ENCODE assay signal across 1 cellular context in genomic region chr22:45638834-45639746, GRCh38.
TF ChIP-seq lines count a peak whose summit lies in the region.

No MANE protein-coding gene starts in this region.

TF ChIP-seq in HepG2, 621 proteins besides CTCF, POLR2A, EP300 and RAD21 (continued from another document):
- TF ChIP-seq, protein P1, sequence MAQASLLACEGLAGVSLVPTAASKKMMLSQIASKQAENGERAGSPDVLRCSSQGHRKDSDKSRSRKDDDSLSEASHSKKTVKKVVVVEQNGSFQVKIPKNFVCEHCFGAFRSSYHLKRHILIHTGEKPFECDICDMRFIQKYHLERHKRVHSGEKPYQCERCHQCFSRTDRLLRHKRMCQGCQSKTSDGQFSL (CRISPR knock-in tag; IDR thresholded peaks at IDR 0.05), result no peak
- peak; percentile 81 for TF ChIP-seq NFE2 (CRISPR knock-in tag; IDR thresholded peaks at IDR 0.05)
- TF ChIP-seq, protein P2, sequence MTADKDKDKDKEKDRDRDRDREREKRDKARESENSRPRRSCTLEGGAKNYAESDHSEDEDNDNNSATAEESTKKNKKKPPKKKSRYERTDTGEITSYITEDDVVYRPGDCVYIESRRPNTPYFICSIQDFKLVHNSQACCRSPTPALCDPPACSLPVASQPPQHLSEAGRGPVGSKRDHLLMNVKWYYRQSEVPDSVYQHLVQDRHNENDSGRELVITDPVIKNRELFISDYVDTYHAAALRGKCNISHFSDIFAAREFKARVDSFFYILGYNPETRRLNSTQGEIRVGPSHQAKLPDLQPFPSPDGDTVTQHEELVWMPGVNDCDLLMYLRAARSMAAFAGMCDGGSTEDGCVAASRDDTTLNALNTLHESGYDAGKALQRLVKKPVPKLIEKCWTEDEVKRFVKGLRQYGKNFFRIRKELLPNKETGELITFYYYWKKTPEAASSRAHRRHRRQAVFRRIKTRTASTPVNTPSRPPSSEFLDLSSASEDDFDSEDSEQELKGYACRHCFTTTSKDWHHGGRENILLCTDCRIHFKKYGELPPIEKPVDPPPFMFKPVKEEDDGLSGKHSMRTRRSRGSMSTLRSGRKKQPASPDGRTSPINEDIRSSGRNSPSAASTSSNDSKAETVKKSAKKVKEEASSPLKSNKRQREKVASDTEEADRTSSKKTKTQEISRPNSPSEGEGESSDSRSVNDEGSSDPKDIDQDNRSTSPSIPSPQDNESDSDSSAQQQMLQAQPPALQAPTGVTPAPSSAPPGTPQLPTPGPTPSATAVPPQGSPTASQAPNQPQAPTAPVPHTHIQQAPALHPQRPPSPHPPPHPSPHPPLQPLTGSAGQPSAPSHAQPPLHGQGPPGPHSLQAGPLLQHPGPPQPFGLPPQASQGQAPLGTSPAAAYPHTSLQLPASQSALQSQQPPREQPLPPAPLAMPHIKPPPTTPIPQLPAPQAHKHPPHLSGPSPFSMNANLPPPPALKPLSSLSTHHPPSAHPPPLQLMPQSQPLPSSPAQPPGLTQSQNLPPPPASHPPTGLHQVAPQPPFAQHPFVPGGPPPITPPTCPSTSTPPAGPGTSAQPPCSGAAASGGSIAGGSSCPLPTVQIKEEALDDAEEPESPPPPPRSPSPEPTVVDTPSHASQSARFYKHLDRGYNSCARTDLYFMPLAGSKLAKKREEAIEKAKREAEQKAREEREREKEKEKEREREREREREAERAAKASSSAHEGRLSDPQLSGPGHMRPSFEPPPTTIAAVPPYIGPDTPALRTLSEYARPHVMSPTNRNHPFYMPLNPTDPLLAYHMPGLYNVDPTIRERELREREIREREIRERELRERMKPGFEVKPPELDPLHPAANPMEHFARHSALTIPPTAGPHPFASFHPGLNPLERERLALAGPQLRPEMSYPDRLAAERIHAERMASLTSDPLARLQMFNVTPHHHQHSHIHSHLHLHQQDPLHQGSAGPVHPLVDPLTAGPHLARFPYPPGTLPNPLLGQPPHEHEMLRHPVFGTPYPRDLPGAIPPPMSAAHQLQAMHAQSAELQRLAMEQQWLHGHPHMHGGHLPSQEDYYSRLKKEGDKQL (CRISPR knock-in tag; IDR thresholded peaks at IDR 0.05; ENCODE audit: low read depth), result no peak
- no peak for TF ChIP-seq KIAA2018 (CRISPR knock-in tag; IDR thresholded peaks at IDR 0.05; ENCODE audit: borderline replicate concordance)
- TF ChIP-seq ZBTB38 (CRISPR knock-in tag; IDR thresholded peaks at IDR 0.05), result no peak
- no peak for TF ChIP-seq PPARG (CRISPR knock-in tag; conservative IDR thresholded peaks at IDR 0.05)
- TF ChIP-seq ZNF263 (CRISPR knock-in tag; IDR thresholded peaks at IDR 0.05), result no peak
- no peak for TF ChIP-seq ATF7 (IDR thresholded peaks at IDR 0.05)
- no peak for TF ChIP-seq ATF7 (CRISPR knock-in tag; IDR thresholded peaks at IDR 0.05)
- TF ChIP-seq HDAC6 (IDR thresholded peaks at IDR 0.05; ENCODE audit: low read depth, low read length), result no peak
- no peak for TF ChIP-seq SMARCC2 (IDR thresholded peaks at IDR 0.05)
- no peak for TF ChIP-seq ZNF556 (CRISPR knock-in tag; IDR thresholded peaks at IDR 0.05; ENCODE audit: borderline replicate concordance)
- no peak for TF ChIP-seq ZFP62 (CRISPR knock-in tag; IDR thresholded peaks at IDR 0.05)
- TF ChIP-seq ASH2L (IDR thresholded peaks at IDR 0.05; ENCODE audit: insufficient read length, low read depth, low read length), result no peak
- TF ChIP-seq DMAP1 (CRISPR knock-in tag; IDR thresholded peaks at IDR 0.05), result peak; percentile 58; the same call in 1 of the 2 replicates
- no peak for TF ChIP-seq ZNF274 (CRISPR knock-in tag; IDR thresholded peaks at IDR 0.05)
